Comparison of ENCODE assay signal across 19 cellular contexts in the genomic region with DNA sequence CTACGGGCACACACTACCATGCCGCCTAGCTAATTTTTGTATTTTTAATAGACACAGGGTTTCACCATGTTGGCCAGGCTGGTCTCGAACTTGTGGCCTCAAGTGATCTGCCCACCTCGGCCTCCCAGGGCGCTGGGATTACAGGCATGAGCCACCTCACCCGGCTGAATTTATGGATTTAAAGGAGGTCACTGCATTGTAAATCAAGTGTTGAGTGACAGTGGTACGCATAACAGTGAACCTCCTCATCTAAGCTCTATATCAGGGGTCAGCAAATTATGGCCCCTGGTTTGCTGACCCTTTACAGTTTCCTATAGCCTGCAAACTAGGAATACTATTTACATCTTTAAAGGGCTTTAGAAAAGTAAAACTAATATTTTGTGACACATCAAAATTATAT. TPM values are rescaled to one million over a fixed set of nuclear protein-coding genes. Genes with fewer than 3 reads are reported as not detected.
DNase-seq lines count a peak whose midpoint lies in the region; ATAC-seq and TF ChIP-seq lines count a peak whose summit lies in the region.
"Had no signal": no experiment of that assay in that cellular context is flagged by ENCODE, and none has a peak within 500 bp of the region (broad histone marks: within the 10 kb centered on the region; RNA-seq: fewer than 3 reads in every experiment).

No MANE protein-coding gene starts in this region.

- H3K9me3 ChIP-seq in GM23248 (ENCODE audit: low read depth) (no peaks in the 10 kb centered on the region), SJSA1 (replicated peaks) (no peaks in the 10 kb centered on the region), ascending aorta (no peaks in the 10 kb centered on the region)
- H3K9me3 ChIP-seq: MG63, Peyer's patch, SK-N-SH had no signal

- peaks cover 44% of the 10 kb centered on the region for H3K4me1 ChIP-seq in GM23248 (ENCODE audit: insufficient read depth)
- peaks cover 15% of the 10 kb centered on the region for H3K4me1 ChIP-seq in SJSA1 (replicated peaks)
- H3K4me1 ChIP-seq in ascending aorta = no peaks in the 10 kb centered on the region
- H3K4me1 ChIP-seq in GM23338 (ENCODE audit: insufficient read depth) = no peaks in the 10 kb centered on the region; the same call in 1 of the 2 replicates
- H3K4me1 ChIP-seq: Peyer's patch had no signal

- H3K9me2 ChIP-seq in GM23248 (ENCODE audit: insufficient read depth) (no peaks in the 10 kb centered on the region), GM23338 (ENCODE audit: insufficient read depth) (no peaks in the 10 kb centered on the region)
- H3K9me2 ChIP-seq: SK-N-SH had no signal

- H3K36me3 ChIP-seq in GM23248 (ENCODE audit: low read depth) = no peaks in the 10 kb centered on the region
- H3K36me3 ChIP-seq in SJSA1 = peaks cover 5% of the 10 kb centered on the region
- H3K36me3 ChIP-seq in ascending aorta = peaks cover 0 to 6% of the 10 kb centered on the region in 2 donors
- H3K36me3 ChIP-seq in GM23338 (ENCODE audit: insufficient read depth) = no peaks in the 10 kb centered on the region

- in situ Hi-C loops in GM23248 (cut with MboI) = no loop called here

- no peaks in the 10 kb centered on the region for H3K27me3 Mint-ChIP-seq in osteocyte (ENCODE audit: unreplicated experiment)
- peaks cover 9% of the 10 kb centered on the region for H3K27me3 Mint-ChIP-seq in GM23338 (ENCODE audit: insufficient read depth, low read depth, poor library complexity)

- peaks cover 7% of the 10 kb centered on the region for H3K9me3 Mint-ChIP-seq in osteocyte (ENCODE audit: unreplicated experiment)
- H3K9me3 Mint-ChIP-seq in GM23338 = peaks cover 7% of the 10 kb centered on the region; the same call in 2 of the 3 replicates
- H3K9me3 Mint-ChIP-seq: CD8-positive, alpha-beta T cell had no signal

- H3K4me1 Mint-ChIP-seq in osteocyte (ENCODE audit: unreplicated experiment) = peaks cover 13% of the 10 kb centered on the region
- H3K4me1 Mint-ChIP-seq in GM23338 = no peaks in the 10 kb centered on the region

- H3K27ac ChIP-seq in GM23248 (peak overlapping the region; percentile 96), SJSA1 (peak overlapping the region; percentile 60), epithelial cell of prostate (peak overlapping the region; percentile 65), ascending aorta (no peak overlapping the region), GM23338 (ENCODE audit: low read depth) (no peak overlapping the region)
- H3K27ac ChIP-seq: Peyer's patch had no signal

- H3F3A ChIP-seq in GM23248 (ENCODE audit: insufficient read depth) (peaks cover 24% of the 10 kb centered on the region; the same call in 1 of the 2 replicates), GM23338 (replicated peaks; ENCODE audit: low read depth) (no peaks in the 10 kb centered on the region)

- no peak overlapping the region for H3K4me3 ChIP-seq in GM23248
- H3K4me3 ChIP-seq in SJSA1 = no peak overlapping the region
- no peak overlapping the region for H3K4me3 ChIP-seq in ascending aorta
- no peak overlapping the region for H3K4me3 ChIP-seq in GM23338
- H3K4me3 ChIP-seq: MG63, Peyer's patch had no signal

- H3K27me3 ChIP-seq in GM23248 (replicated peaks; ENCODE audit: insufficient read depth) (no peaks in the 10 kb centered on the region), SJSA1 (replicated peaks) (no peaks in the 10 kb centered on the region), ascending aorta (no peaks in the 10 kb centered on the region), GM23338 (ENCODE audit: insufficient read depth) (peaks cover 12% of the 10 kb centered on the region; the same call in 1 of the 2 replicates)
- H3K27me3 ChIP-seq: MG63, Peyer's patch had no signal

- H2AFZ ChIP-seq in GM23248 = no peak overlapping the region
- no peak overlapping the region for H2AFZ ChIP-seq in GM23338

- intact Hi-C loops in ascending aorta (cut with DNase I) = no loop called here

- peak overlapping the region; percentile 57 for H3K9ac ChIP-seq in GM23248

- no peaks in the 10 kb centered on the region for H3K36me3 Mint-ChIP-seq in osteocyte (ENCODE audit: unreplicated experiment)
- peaks cover 11% of the 10 kb centered on the region for H3K36me3 Mint-ChIP-seq in GM23338 (ENCODE audit: low read depth)

- H3K79me2 ChIP-seq in GM23248 (ENCODE audit: insufficient read depth) (peaks cover 19% of the 10 kb centered on the region), GM23338 (replicated peaks; ENCODE audit: insufficient read depth) (peaks cover 5% of the 10 kb centered on the region; the same call in 1 of the 2 replicates)

- 76 to 86% methylated on average over 6 to 7 of the region's 7 CpGs for WGBS in GM23248 (ENCODE audit: low coverage in 1 of 2, low lambda C conversion rate in 2 of 2, missing lambda C conversion rate in 2 of 2), 2 experiments

- no peak for DNase-seq in GM23248
- DNase-seq in SJSA1 (ENCODE audit: low read depth in 1 of 2, low spot score in 2 of 2) = no peak
- DNase-seq in epithelial cell of prostate (ENCODE audit: low read depth, low spot score) = no peak
- peak; percentile 51 for DNase-seq in osteocyte (ENCODE audit: extremely low spot score, unreplicated experiment)
- no peak for DNase-seq in ascending aorta (ENCODE audit: low spot score in 2 of 2)
- DNase-seq in NCI-H128 (lab: John Stamatoyannopoulos, UW; ENCODE audit: unreplicated experiment) = no peak
- no peak for DNase-seq in DMS79 treated with DMSO at 0.1 percent for 48 hours (lab: John Stamatoyannopoulos, UW)
- DNase-seq in GM23338 (ENCODE audit: low spot score) = no peak
- DNase-seq: CD8-positive, alpha-beta T cell; DMS79; Karpas-422; NCI-H1092; NCI-H2081 treated with DMSO at 0.1 percent for 48 hours; NCI-H2227 treated with DMSO at 0.1 percent for 48 hours; NCI-H524 treated with DMSO at 0.1 percent for 48 hours; Peyer's patch; Right ventricle myocardium superior; SK-N-SH had no signal

- H3K4me2 ChIP-seq in GM23248 (ENCODE audit: unreplicated experiment) = peak overlapping the region; percentile 58
- H3K4me2 ChIP-seq in GM23338 = no peak overlapping the region
- H3K4me2 ChIP-seq: SK-N-SH had no signal

- TF ChIP-seq CTCF in osteocyte (IDR thresholded peaks at IDR 0.05) = no peak
- TF ChIP-seq CTCF in ascending aorta (IDR thresholded peaks at IDR 0.05) = no peak
- TF ChIP-seq CTCF in GM23338 (conservative IDR thresholded peaks at IDR 0.05; ENCODE audit: low read depth in 2 of 2) = no peak

- H3K4me3 Mint-ChIP-seq in osteocyte (ENCODE audit: unreplicated experiment) (no peak overlapping the region), GM23338 (no peak overlapping the region)
- H3K4me3 Mint-ChIP-seq: CD8-positive, alpha-beta T cell had no signal

- H3K27ac Mint-ChIP-seq in osteocyte (ENCODE audit: unreplicated experiment) (no peak overlapping the region), GM23338 (no peak overlapping the region)
- H3K27ac Mint-ChIP-seq: CD8-positive, alpha-beta T cell had no signal

- ATAC-seq in GM23338 = no peak
- ATAC-seq: CD8-positive, alpha-beta T cell had no signal

- no peaks in the 10 kb centered on the region for H4K20me1 ChIP-seq in GM23248 (ENCODE audit: insufficient read depth)
- no peaks in the 10 kb centered on the region for H4K20me1 ChIP-seq in GM23338 (replicated peaks; ENCODE audit: insufficient read depth)

TF ChIP-seq in GM23338, 12 proteins besides CTCF, POLR2A, EP300 and RAD21 (continues in another document):
- no peak for TF ChIP-seq EZH2 (IDR thresholded peaks at IDR 0.05; ENCODE audit: low read depth, unreplicated experiment)
- TF ChIP-seq CREB1 (CRISPR knock-in tag; IDR thresholded peaks at IDR 0.05; ENCODE audit: low read depth) = no peak
- TF ChIP-seq ZNF331 (CRISPR knock-in tag; IDR thresholded peaks at IDR 0.05; ENCODE audit: low read depth) = no peak
- no peak for TF ChIP-seq POLR2AphosphoS5 (IDR thresholded peaks at IDR 0.05; ENCODE audit: low read depth)

RNA-seq across cellular contexts. Expression of gene UXT, which starts 2.6 kb away (rescaled TPM):
- total RNA-seq in GM23248 (2014; rRNA removed; shearing (Covaris generic)) = 130 and 133 TPM in 2 replicates
- polyA plus RNA-seq in GM23248 (2016; fragmentation: Nextera tagmentation; extraction: Ambion mirVana) (158 and 160 TPM in 2 replicates), GM23338 (2016; fragmentation: Nextera tagmentation; extraction: Ambion mirVana) (134 and 141 TPM in 2 replicates)
- total RNA-seq in SJSA1 (2014; rRNA removed; shearing (Covaris generic)) = 97.5 and 197 TPM in 2 replicates
- total RNA-seq in osteocyte (69.6 and 77.7 TPM in 2 replicates), ascending aorta (63.6 TPM)
- total RNA-seq in GM23338 (2014; rRNA removed; shearing (Covaris generic)) = 58.4 and 64.5 TPM in 2 replicates

RNA-seq across cellular contexts. Expression of gene ELK1, which starts 11.2 kb away (rescaled TPM):
- total RNA-seq in GM23248 (2014; rRNA removed; shearing (Covaris generic)) = 35.3 and 46.6 TPM in 2 replicates
- 47.7 and 49.5 TPM in 2 replicates for polyA plus RNA-seq in GM23248 (2016; fragmentation: Nextera tagmentation; extraction: Ambion mirVana)
- total RNA-seq in SJSA1 (2014; rRNA removed; shearing (Covaris generic)) = 29.8 and 32.6 TPM in 2 replicates
- total RNA-seq in osteocyte = 40.9 and 41.5 TPM in 2 replicates
- total RNA-seq in ascending aorta = 146 TPM
- 24.4 and 39.5 TPM in 2 replicates for total RNA-seq in GM23338 (2014; rRNA removed; shearing (Covaris generic))
- polyA plus RNA-seq in GM23338 (2016; fragmentation: Nextera tagmentation; extraction: Ambion mirVana) = 17.9 and 19.2 TPM in 2 replicates

RNA-seq across cellular contexts. Expression of gene CFP, which starts 31.8 kb away (rescaled TPM):
- total RNA-seq in GM23248 (2014; rRNA removed; shearing (Covaris generic)) = 1.4 TPM in 1 of 2 replicates, not detected in the other
- 0.15 TPM in 1 of 2 replicates, not detected in the other for polyA plus RNA-seq in GM23248 (2016; fragmentation: Nextera tagmentation; extraction: Ambion mirVana)
- 0.66 TPM in 1 of 2 replicates, not detected in the other for total RNA-seq in SJSA1 (2014; rRNA removed; shearing (Covaris generic))
- total RNA-seq in osteocyte = 0.57 and 0.97 TPM in 2 replicates
- 25.4 TPM for total RNA-seq in ascending aorta
- 1.9 and 2.2 TPM in 2 replicates for total RNA-seq in GM23338 (2014; rRNA removed; shearing (Covaris generic))
- polyA plus RNA-seq in GM23338 (2016; fragmentation: Nextera tagmentation; extraction: Ambion mirVana) = 1.8 and 2.1 TPM in 2 replicates

RNA-seq across cellular contexts. Expression of gene SYN1, which starts 41.9 kb away (rescaled TPM):
- total RNA-seq in GM23248 (2014; rRNA removed; shearing (Covaris generic)) = not detected in 2 replicates
- polyA plus RNA-seq in GM23248 (2016; fragmentation: Nextera tagmentation; extraction: Ambion mirVana) (0.32 and 0.34 TPM in 2 replicates), GM23338 (2016; fragmentation: Nextera tagmentation; extraction: Ambion mirVana) (3.6 and 7.1 TPM in 2 replicates)
- 0.53 and 1.5 TPM in 2 replicates for total RNA-seq in SJSA1 (2014; rRNA removed; shearing (Covaris generic))
- total RNA-seq in osteocyte (0.71 and 1.9 TPM in 2 replicates), ascending aorta (5.7 TPM)
- total RNA-seq in GM23338 (2014; rRNA removed; shearing (Covaris generic)) = 4.7 and 6.7 TPM in 2 replicates

Comparison
In these comparisons a context has a peak if more than half of its experiments do, and no peak if none do; other contexts are left out.
1. H3K27ac ChIP-seq: peak in GM23248 (single experiment), SJSA1 (single experiment) and epithelial cell of prostate (single experiment); none in ascending aorta (0 of 2) and GM23338 (single experiment).